9 cellular contexts compared by ENCODE assay signal in genomic region chrX:119887721-119888425, GRCh38. TPM values are rescaled to one million over a fixed set of nuclear protein-coding genes. Genes with fewer than 3 reads are reported as not detected.
A peak's percentile ranks its signal among the peaks of the same experiment; 100 is the strongest.
DNase-seq lines count a peak whose midpoint lies in the region; ATAC-seq and TF ChIP-seq lines count a peak whose summit lies in the region.
"Had no signal": no experiment of that assay in that cellular context is flagged by ENCODE, and none has a peak within 500 bp of the region (broad histone marks: within the 10 kb centered on the region; RNA-seq: fewer than 3 reads in every experiment).

No MANE protein-coding gene starts in this region.

- no peaks in the 10 kb centered on the region for H3K4me1 ChIP-seq in A673 (ENCODE audit: insufficient read depth, low read length, poor library complexity, severe bottlenecking)
- peaks cover 3% of the 10 kb centered on the region; the same call in 1 of the 2 replicates for H3K4me1 ChIP-seq in SJCRH30

- H3K27me3 Mint-ChIP-seq in activated naive CD4-positive, alpha-beta T cell treated with anti-CD3 and anti-CD28 coated beads for 36 hours (ENCODE audit: low read depth): no peaks in the 10 kb centered on the region
- H3K27me3 Mint-ChIP-seq in glutamatergic neuron (ENCODE audit: unreplicated experiment): peaks cover 3% of the 10 kb centered on the region

- H3K36me3 ChIP-seq in A673 (ENCODE audit: insufficient read depth, low read length, poor library complexity, severe bottlenecking): no peaks in the 10 kb centered on the region
- no peaks in the 10 kb centered on the region for H3K36me3 ChIP-seq in SJCRH30

- intact Hi-C loops in A673 (cut with micrococcal nuclease; ENCODE audit: unreplicated experiment): no loop called here
- intact Hi-C loops in activated naive CD4-positive, alpha-beta T cell treated with anti-CD3 and anti-CD28 coated beads for 36 hours (cut with micrococcal nuclease): no loop called here

- H3K27me3 ChIP-seq in A673 (replicated peaks; ENCODE audit: insufficient read depth, low read depth, low read length, poor library complexity) (no peaks in the 10 kb centered on the region), HL-60 (ENCODE audit: insufficient read depth, poor library complexity, severe bottlenecking) (no peaks in the 10 kb centered on the region), SJCRH30 (no peaks in the 10 kb centered on the region)

- BruUV-seq in A673 (replicated peaks; lab: Mats Ljungman, UMichigan): no TSS peak

- DNase-seq in A673 (ENCODE audit: low spot score): peak; percentile 79
- peak; percentile 17 to 60 for DNase-seq in HL-60 (ENCODE audit: low read depth in 1 of 2, low spot score in 1 of 2)
- DNase-seq in SJCRH30: peak; percentile 90 to 94
- DNase-seq in activated naive CD4-positive, alpha-beta T cell treated with anti-CD3 and anti-CD28 coated beads for 36 hours: peak; percentile 72
- DNase-seq in glutamatergic neuron: peak; percentile 81
- peak; percentile 20 for DNase-seq in pons (ENCODE audit: low spot score)
- DNase-seq in NCI-H187 treated with DMSO at 0.1 percent for 48 hours (lab: John Stamatoyannopoulos, UW): no peak

- TF ChIP-seq CTCF in A673 (conservative IDR thresholded peaks at IDR 0.05; ENCODE audit: low read depth, low read length): peak; percentile 64
- TF ChIP-seq CTCF in HL-60 (IDR thresholded peaks at IDR 0.05; ENCODE audit: insufficient read depth, low read length): no peak
- TF ChIP-seq CTCF in glutamatergic neuron (IDR thresholded peaks at IDR 0.05; ENCODE audit: partially characterized antibody, unreplicated experiment): peak; percentile 63

- H3K27ac Mint-ChIP-seq in activated naive CD4-positive, alpha-beta T cell treated with anti-CD3 and anti-CD28 coated beads for 36 hours: no peak overlapping the region
- H3K27ac Mint-ChIP-seq in glutamatergic neuron (ENCODE audit: unreplicated experiment): no peak overlapping the region

- H3K9me3 ChIP-seq in A673 (ENCODE audit: low read depth, low read length, poor library complexity, severe bottlenecking): no peaks in the 10 kb centered on the region
- H3K9me3 ChIP-seq in SJCRH30 (replicated peaks): no peaks in the 10 kb centered on the region

- peak; percentile 54 for ATAC-seq in GM18861 (IDR thresholded peaks at IDR 0.05; ENCODE audit: unreplicated experiment)

- H3K27ac ChIP-seq in A673 (ENCODE audit: low read depth, low read length, poor library complexity, severe bottlenecking): no peak overlapping the region
- no peak overlapping the region for H3K27ac ChIP-seq in HL-60 (replicated peaks)
- H3K27ac ChIP-seq in SJCRH30: no peak overlapping the region

- POLR2A ChIA-PET in A673 (lab: Charles Lee; ENCODE audit: low non-redundant PET): no interaction called here

- CTCF ChIA-PET in A673 (lab: Charles Lee): interaction anchor here (0.5 to 1.0 kb wide), 5 partner anchors 9 to 530 kb away, joined by 3 to 8 read pairs (median 4); no protein-coding TSS in a partner anchor
- CTCF ChIA-PET in activated naive CD4-positive, alpha-beta T cell treated with anti-CD3 and anti-CD28 coated beads for 36 hours (lab: Charles Lee): interaction anchor here (0.6 to 2.0 kb wide), 20 partner anchors 8 to 633 kb away, joined by 3 to 12 read pairs (median 4); partner anchors contain the start of genes AKAP14, RPL39 and UPF3B

- H3K36me3 Mint-ChIP-seq in activated naive CD4-positive, alpha-beta T cell treated with anti-CD3 and anti-CD28 coated beads for 36 hours (ENCODE audit: low read depth): no peaks in the 10 kb centered on the region
- no peaks in the 10 kb centered on the region for H3K36me3 Mint-ChIP-seq in glutamatergic neuron (ENCODE audit: unreplicated experiment)

- H3K9me3 Mint-ChIP-seq in activated naive CD4-positive, alpha-beta T cell treated with anti-CD3 and anti-CD28 coated beads for 36 hours: no peaks in the 10 kb centered on the region
- H3K9me3 Mint-ChIP-seq in glutamatergic neuron (ENCODE audit: unreplicated experiment): no peaks in the 10 kb centered on the region

- H3K4me3 ChIP-seq in A673 (ENCODE audit: low read depth, low read length, poor library complexity, severe bottlenecking): peak overlapping the region; percentile 45
- no peak overlapping the region for H3K4me3 ChIP-seq in HL-60 (replicated peaks; ENCODE audit: insufficient read depth, low read length)
- peak overlapping the region; percentile 61 for H3K4me3 ChIP-seq in SJCRH30

- peak overlapping the region; percentile 42 for H3K4me3 Mint-ChIP-seq in activated naive CD4-positive, alpha-beta T cell treated with anti-CD3 and anti-CD28 coated beads for 36 hours
- peak overlapping the region; percentile 70 for H3K4me3 Mint-ChIP-seq in glutamatergic neuron (ENCODE audit: unreplicated experiment)

- peaks cover 10% of the 10 kb centered on the region for H3K4me1 Mint-ChIP-seq in activated naive CD4-positive, alpha-beta T cell treated with anti-CD3 and anti-CD28 coated beads for 36 hours (ENCODE audit: low read depth)
- no peaks in the 10 kb centered on the region for H3K4me1 Mint-ChIP-seq in glutamatergic neuron (ENCODE audit: low read depth, unreplicated experiment)

RNA-seq across cellular contexts. Expression of gene AKAP14, which starts 7.8 kb away (rescaled TPM):
- total RNA-seq in A673 (2021) (not detected in 2 replicates), glutamatergic neuron (ENCODE audit: unreplicated experiment) (not detected)
- not detected in 2 replicates for total RNA-seq in SJCRH30 (2014; rRNA removed; shearing (Covaris generic))
- not detected for total RNA-seq in activated naive CD4-positive, alpha-beta T cell treated with anti-CD3 and anti-CD28 coated beads for 36 hours
- total RNA-seq: myocyte had no signal

RNA-seq across cellular contexts. Expression of gene NDUFA1, which starts 16.2 kb away (rescaled TPM):
- total RNA-seq in A673 (2021) (111 and 123 TPM in 2 replicates), glutamatergic neuron (ENCODE audit: unreplicated experiment) (61.6 TPM)
- 278 and 293 TPM in 2 replicates for total RNA-seq in SJCRH30 (2014; rRNA removed; shearing (Covaris generic))
- total RNA-seq in activated naive CD4-positive, alpha-beta T cell treated with anti-CD3 and anti-CD28 coated beads for 36 hours: 100 to 1,000 TPM; 105 to 107 TPM

RNA-seq across cellular contexts. Expression of gene RNF113A, which starts 16.3 kb away (rescaled TPM):
- total RNA-seq in A673 (2021): 15.2 and 18.1 TPM in 2 replicates
- total RNA-seq in SJCRH30 (2014; rRNA removed; shearing (Covaris generic)): 48.5 and 51.9 TPM in 2 replicates
- total RNA-seq in activated naive CD4-positive, alpha-beta T cell treated with anti-CD3 and anti-CD28 coated beads for 36 hours: 10 to 100 TPM; 20.8 to 22.0 TPM
- total RNA-seq in glutamatergic neuron (ENCODE audit: unreplicated experiment): 19.1 TPM

RNA-seq across cellular contexts. Expression of gene UPF3B, which starts 35.1 kb away (rescaled TPM):
- total RNA-seq in A673 (2021): 22.6 and 23.4 TPM in 2 replicates
- total RNA-seq in SJCRH30 (2014; rRNA removed; shearing (Covaris generic)): 25.1 and 33.9 TPM in 2 replicates
- 10 to 100 TPM; 21.5 to 22.2 TPM for total RNA-seq in activated naive CD4-positive, alpha-beta T cell treated with anti-CD3 and anti-CD28 coated beads for 36 hours
- total RNA-seq in glutamatergic neuron (ENCODE audit: unreplicated experiment): 10.9 TPM

RNA-seq across cellular contexts. Expression of gene NKAP, which starts 55.7 kb away (rescaled TPM):
- total RNA-seq in A673 (2021) (9.3 and 11.8 TPM in 2 replicates), glutamatergic neuron (ENCODE audit: unreplicated experiment) (7.8 TPM)
- total RNA-seq in SJCRH30 (2014; rRNA removed; shearing (Covaris generic)): 14.2 and 15.3 TPM in 2 replicates
- total RNA-seq in activated naive CD4-positive, alpha-beta T cell treated with anti-CD3 and anti-CD28 coated beads for 36 hours: 10 to 100 TPM; 12.3 to 12.7 TPM
